In the genomic region with DNA sequence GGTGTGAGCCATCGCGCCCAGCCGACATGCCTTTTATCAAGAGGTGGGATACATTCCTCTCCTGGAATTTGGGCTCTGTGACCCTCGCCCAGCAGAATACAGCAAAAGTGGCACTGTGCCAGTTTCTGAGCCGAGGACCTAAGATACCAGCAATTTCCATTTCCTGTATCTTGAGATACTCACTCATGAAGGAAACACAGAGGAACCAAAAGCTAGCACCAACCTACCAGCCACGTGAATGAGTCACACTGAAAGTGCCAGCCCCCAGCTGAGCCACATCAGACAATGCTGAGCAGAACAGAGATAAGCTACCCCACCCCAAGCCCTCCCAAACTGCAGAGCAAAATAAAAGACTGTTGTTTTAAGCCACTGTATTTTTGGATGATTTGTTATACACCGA, we compare ENCODE assay signal across 7 cellular contexts. TPM values are rescaled to one million over a fixed set of nuclear protein-coding genes. Genes with fewer than 3 reads are reported as not detected.
A peak's percentile ranks its signal among the peaks of the same experiment; 100 is the strongest.
DNase-seq lines count a peak whose midpoint lies in the region; ATAC-seq and TF ChIP-seq lines count a peak whose summit lies in the region.

No MANE protein-coding gene starts in this region.

- no peaks in the 10 kb centered on the region for H3K9me3 Mint-ChIP-seq in T-helper 1 cell treated with Interleukin-12 subunit alpha and Interleukin-12 subunit beta and Interleukin-4 antibody, amounts not matched to agents 30 μg/mL and 1 μg/mL, for 36 hours
- no peaks in the 10 kb centered on the region for H3K9me3 Mint-ChIP-seq in osteocyte (ENCODE audit: unreplicated experiment)

- no peaks in the 10 kb centered on the region for H3K27me3 Mint-ChIP-seq in T-helper 1 cell treated with Interleukin-12 subunit alpha and Interleukin-12 subunit beta and Interleukin-4 antibody, amounts not matched to agents 30 μg/mL and 1 μg/mL, for 36 hours (ENCODE audit: low read depth)
- H3K27me3 Mint-ChIP-seq in osteocyte (ENCODE audit: unreplicated experiment) = no peaks in the 10 kb centered on the region

- ATAC-seq in GM19395 (IDR thresholded peaks at IDR 0.05; ENCODE audit: unreplicated experiment) (peak; percentile 98), HG03159 (IDR thresholded peaks at IDR 0.05; ENCODE audit: unreplicated experiment) (peak; percentile 99)

- no peaks in the 10 kb centered on the region for H3K9me3 ChIP-seq in adipocyte (ENCODE audit: control insufficient read depth, low read length)

- TF ChIP-seq CTCF in osteocyte (IDR thresholded peaks at IDR 0.05) = no peak

- DNase-seq in adipocyte (ENCODE audit: low read depth) = peak; percentile 30
- no peak for DNase-seq in osteocyte (ENCODE audit: extremely low spot score, unreplicated experiment)
- DNase-seq in germinal center (ENCODE audit: low spot score) = no peak
- no peak for DNase-seq in NCI-H1092 treated with DMSO at 0.1 percent for 48 hours (lab: John Stamatoyannopoulos, UW)

- peak overlapping the region; percentile 72 for H3K4me3 Mint-ChIP-seq in T-helper 1 cell treated with Interleukin-12 subunit alpha and Interleukin-12 subunit beta and Interleukin-4 antibody, amounts not matched to agents 30 μg/mL and 1 μg/mL, for 36 hours
- H3K4me3 Mint-ChIP-seq in osteocyte (ENCODE audit: unreplicated experiment) = no peak overlapping the region

- H3K4me3 ChIP-seq in adipocyte (ENCODE audit: low read length) = no peak overlapping the region

- no peak overlapping the region for H3K9ac ChIP-seq in adipocyte (ENCODE audit: low read length)

- H3K27ac Mint-ChIP-seq in T-helper 1 cell treated with Interleukin-12 subunit alpha and Interleukin-12 subunit beta and Interleukin-4 antibody, amounts not matched to agents 30 μg/mL and 1 μg/mL, for 36 hours = peak overlapping the region; percentile 50
- H3K27ac Mint-ChIP-seq in osteocyte (ENCODE audit: unreplicated experiment) = peak overlapping the region; percentile 12

- peaks cover 24% of the 10 kb centered on the region for H3K4me1 Mint-ChIP-seq in T-helper 1 cell treated with Interleukin-12 subunit alpha and Interleukin-12 subunit beta and Interleukin-4 antibody, amounts not matched to agents 30 μg/mL and 1 μg/mL, for 36 hours (ENCODE audit: low read depth)
- H3K4me1 Mint-ChIP-seq in osteocyte (ENCODE audit: unreplicated experiment) = peaks cover 15% of the 10 kb centered on the region

- H3K4me1 ChIP-seq in adipocyte (ENCODE audit: control insufficient read depth, insufficient read depth, low read length) = peaks cover 18% of the 10 kb centered on the region

- no peaks in the 10 kb centered on the region for H3K27me3 ChIP-seq in adipocyte (replicated peaks; ENCODE audit: control insufficient read depth, insufficient read depth, low read length)

- peaks cover 18% of the 10 kb centered on the region for H3K36me3 ChIP-seq in adipocyte (ENCODE audit: control insufficient read depth, insufficient read depth, low read length, severe bottlenecking)

- peaks cover 17% of the 10 kb centered on the region for H3K36me3 Mint-ChIP-seq in T-helper 1 cell treated with Interleukin-12 subunit alpha and Interleukin-12 subunit beta and Interleukin-4 antibody, amounts not matched to agents 30 μg/mL and 1 μg/mL, for 36 hours (ENCODE audit: low read depth)
- peaks cover 13% of the 10 kb centered on the region for H3K36me3 Mint-ChIP-seq in osteocyte (ENCODE audit: unreplicated experiment)

RNA-seq across cellular contexts. Expression of gene CACUL1, which starts 56.3 kb away (rescaled TPM):
- 34.0 and 37.5 TPM in 2 replicates for total RNA-seq in osteocyte
